8 cellular contexts compared by ENCODE assay signal in the genomic region with DNA sequence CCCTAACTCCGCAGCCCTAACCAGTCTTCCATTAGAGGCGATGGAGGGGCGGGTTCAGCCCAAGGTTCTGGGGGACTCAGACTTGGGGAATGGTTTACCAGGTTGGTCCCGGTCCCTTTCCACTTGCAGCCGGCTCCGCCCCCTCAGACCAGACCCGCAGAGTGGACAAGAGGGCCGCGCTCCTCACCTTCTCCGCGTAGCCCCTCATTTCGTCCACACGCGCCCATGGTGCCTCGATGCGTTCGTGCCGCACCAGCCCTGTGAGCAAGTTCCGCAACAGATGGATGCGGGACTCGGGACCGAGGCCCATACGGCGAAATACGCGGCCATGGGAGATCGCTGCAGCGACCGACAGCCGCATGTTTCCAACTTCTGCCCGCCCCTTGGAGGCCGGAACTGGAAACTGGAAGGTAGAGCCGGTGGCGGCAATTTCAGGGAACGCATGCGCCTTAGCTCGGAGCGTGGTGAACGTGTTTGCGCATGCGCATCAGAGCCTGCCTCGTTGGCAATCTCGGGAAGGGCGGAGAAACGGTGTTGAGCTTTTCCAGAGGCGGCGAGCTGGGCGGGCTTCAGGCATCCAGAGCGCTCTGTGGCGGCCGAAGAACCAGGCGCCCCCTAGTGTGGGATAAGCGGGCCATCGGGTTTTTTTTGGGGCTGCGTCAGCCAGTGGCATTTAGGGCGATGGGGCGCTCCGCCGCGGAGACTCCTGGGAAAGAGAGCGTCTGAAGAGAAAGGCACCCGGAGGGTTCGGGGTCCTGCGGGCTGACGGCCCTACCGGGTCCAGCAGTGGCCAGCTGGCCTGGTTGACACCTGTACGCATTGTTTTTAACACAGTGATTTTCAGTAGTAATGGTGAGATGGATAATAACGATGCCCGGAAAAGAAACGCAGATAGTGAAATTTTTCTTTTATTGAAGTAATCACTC. TPM values are rescaled to one million over a fixed set of nuclear protein-coding genes. Genes with fewer than 3 reads are reported as not detected.
DNase-seq lines count a peak whose midpoint lies in the region; ATAC-seq lines count a peak whose summit lies in the region.

A gene (minus strand): TSS at position 405 of the 926 bp plus-strand sequence. CDS start 44 bp downstream, at position 361.

- no peaks in the 10 kb centered on the region for H3K9me3 Mint-ChIP-seq in IgD-negative memory B cell

- H3K27me3 Mint-ChIP-seq in IgD-negative memory B cell = no peaks in the 10 kb centered on the region

- peak; percentile 98 for DNase-seq in DMS153 treated with DMSO at 0.1 percent for 48 hours (lab: John Stamatoyannopoulos, UW; ENCODE audit: unreplicated experiment)
- peak; percentile 99 for DNase-seq in OCI-M1 (lab: John Stamatoyannopoulos, UW)
- DNase-seq in activated T-cell treated with anti-CD3 and anti-CD28 coated beads for 24 hours (ENCODE audit: low read depth) = peak; percentile 100
- DNase-seq in epidermal melanocyte (ENCODE audit: insufficient read length, low spot score) = peak; percentile 89
- peak; percentile 98 for DNase-seq in middle frontal gyrus (ENCODE audit: extremely low spot score, low spot score)
- peak; percentile 96 to 99 for DNase-seq in stimulated activated CD8-positive, alpha-beta memory T cell treated with anti-CD3 and anti-CD28 coated beads, Interleukin-2, amount 100 ng/mL, for 48 hours (ENCODE audit: low read depth in 2 of 2)

- H3K36me3 Mint-ChIP-seq in IgD-negative memory B cell = no peaks in the 10 kb centered on the region

- ATAC-seq in GM21529 (IDR thresholded peaks at IDR 0.05; ENCODE audit: unreplicated experiment) = peak; percentile 94

- peaks cover 13 to 21% (median 16%) of the 10 kb centered on the region in 3 donors for H3K4me1 Mint-ChIP-seq in IgD-negative memory B cell

- peak within 1 kb of the TSS; percentile 97 to 99 (median 98) for H3K4me3 Mint-ChIP-seq in IgD-negative memory B cell

- peak within 1 kb of the TSS; percentile 95 to 99 (median 99) for H3K27ac Mint-ChIP-seq in IgD-negative memory B cell

RNA-seq across cellular contexts. Expression of the gene that starts here (rescaled TPM):
- 15.8 TPM for polyA plus RNA-seq in IgD-negative memory B cell

Comparison
In these comparisons a context has a peak if more than half of its experiments do, and no peak if none do; other contexts are left out.
1. Peak in every context shown above with its lines: DNase-seq and ATAC-seq.